9 cellular contexts compared by ENCODE assay signal in genomic region chr19:18304496-18305312, GRCh38. TPM values are rescaled to one million over a fixed set of nuclear protein-coding genes. Genes with fewer than 3 reads are reported as not detected.
A peak's percentile ranks its signal among the peaks of the same experiment; 100 is the strongest.
DNase-seq lines count a peak whose midpoint lies in the region; ATAC-seq, FAIRE-seq and TF ChIP-seq lines count a peak whose summit lies in the region.
"Had no signal": no experiment of that assay in that cellular context is flagged by ENCODE, and none has a peak within 500 bp of the region (broad histone marks: within the 10 kb centered on the region; RNA-seq: fewer than 3 reads in every experiment).

No MANE protein-coding gene starts in this region.

- no peak for TF ChIP-seq RAD21 in HepG2 (CRISPR knock-in tag; IDR thresholded peaks at IDR 0.05)

- no peaks in the 10 kb centered on the region for H3K79me2 ChIP-seq in HepG2 (ENCODE audit: insufficient read depth, low read length)

- no peaks in the 10 kb centered on the region for H3K27me3 Mint-ChIP-seq in activated CD4-positive, alpha-beta T cell treated with anti-CD3 and anti-CD28 coated beads, Interleukin-2, amount 10 ng/mL, durations not matched to agents 7 days and 5 days

- H3K9ac ChIP-seq in HepG2 (ENCODE audit: insufficient read depth, low read depth, low read length), result peak overlapping the region; percentile 78

- peaks cover 45% of the 10 kb centered on the region for H3K4me1 Mint-ChIP-seq in activated CD4-positive, alpha-beta T cell treated with anti-CD3 and anti-CD28 coated beads, Interleukin-2, amount 10 ng/mL, durations not matched to agents 7 days and 5 days

- H3K9me3 Mint-ChIP-seq in activated CD4-positive, alpha-beta T cell treated with anti-CD3 and anti-CD28 coated beads, Interleukin-2, amount 10 ng/mL, durations not matched to agents 7 days and 5 days, result no peaks in the 10 kb centered on the region

- ATAC-seq in GM18907 (IDR thresholded peaks at IDR 0.05; ENCODE audit: unreplicated experiment), result peak; percentile 44
- ATAC-seq in HepG2, result peak; percentile 87
- no peak for ATAC-seq in GM19455 (IDR thresholded peaks at IDR 0.05; ENCODE audit: unreplicated experiment)

- intact Hi-C loops in HepG2 (cut with micrococcal nuclease; ENCODE audit: unreplicated experiment), result loop anchor here (1.0 kb wide), 1 partner anchor 14 kb away; no protein-coding TSS in a partner anchor

- DNase-seq in ACHN, result peak; percentile 60
- peak; percentile 91 for DNase-seq in NB4 (ENCODE audit: low read depth)
- peak; percentile 81 for DNase-seq in activated CD4-positive, alpha-beta T cell treated with anti-CD3 and anti-CD28 coated beads, Interleukin-2, amount 10 ng/mL, durations not matched to agents 7 days and 5 days
- peak; percentile 59 for DNase-seq in dedifferentiated amniotic fluid mesenchymal stem cell (ENCODE audit: extremely low spot score)
- peak; percentile 80 for DNase-seq in HepG2 (ENCODE audit: low spot score)
- peak; percentile 85 to 88 for DNase-seq in stimulated activated CD4-positive, alpha-beta T cell treated with anti-CD3 and anti-CD28 coated beads, Interleukin-2, amount 100 ng/mL, for 24 hours

- H3K4me1 ChIP-seq in HepG2 (ENCODE audit: insufficient read depth, low read length), result peaks cover 56% of the 10 kb centered on the region

- H4K20me1 ChIP-seq in HepG2 (ENCODE audit: insufficient read depth, low read length), result no peaks in the 10 kb centered on the region

- peak overlapping the region; percentile 86 for H3K27ac ChIP-seq in HepG2 (ENCODE audit: extremely low read length, insufficient read depth, low read length)

- TF ChIP-seq POLR2A in NB4 (IDR thresholded peaks at IDR 0.05; ENCODE audit: extremely low read depth, insufficient read length) (peak; percentile 51), HepG2 (IDR thresholded peaks at IDR 0.05; ENCODE audit: insufficient read depth in 1 of 2, low read depth in 2 of 2, low read length in 2 of 2) (peak; percentile 70 to 72)

- H3K27me3 ChIP-seq in HepG2 (ENCODE audit: control insufficient read depth in 1 of 2, insufficient read depth in 2 of 2, low read length in 2 of 2), result no peaks in the 10 kb centered on the region

- TF ChIP-seq CTCF in NB4 (IDR thresholded peaks at IDR 0.05; ENCODE audit: low read depth, low read length) (no peak), HepG2 (CRISPR knock-in tag; IDR thresholded peaks at IDR 0.05) (peak; percentile 61)

- peak overlapping the region; percentile 97 for H3K4me2 ChIP-seq in HepG2 (ENCODE audit: low read depth, low read length)

- TF ChIP-seq EP300 in HepG2 (IDR thresholded peaks at IDR 0.05; ENCODE audit: low read depth in 2 of 2, low read length in 2 of 2), result peak in 1 of 2 experiments; percentile 35; a peak in 1 of 4 replicates
- no peak for TF ChIP-seq EP300 in HepG2 (CRISPR knock-in tag; IDR thresholded peaks at IDR 0.05; ENCODE audit: borderline replicate concordance)

- H3K4me3 ChIP-seq in NB4 (ENCODE audit: low read depth, low read length), result peak overlapping the region; percentile 56
- H3K4me3 ChIP-seq in HepG2 (replicated peaks in 1 of 3; ENCODE audit: insufficient read depth in 1 of 3, low read depth in 2 of 3, low read length in 3 of 3), result peak overlapping the region; percentile 60 to 77 (median 61)
- H3K4me3 ChIP-seq: HAP-1 had no signal

- POLR2A ChIA-PET in activated CD4-positive, alpha-beta T cell treated with anti-CD3 and anti-CD28 coated beads, Interleukin-2, amount 10 ng/mL, durations not matched to agents 7 days and 5 days (lab: Charles Lee), result interaction anchor here (0.5 to 4.5 kb wide), 8 partner anchors 12 to 43 kb away, joined by 3 to 128 read pairs (median 7); partner anchors contain the start of genes JUND and LSM4
- POLR2A ChIA-PET in HepG2 (lab: Yijun Ruan, JAX), result interaction anchor here (0.6 to 7.2 kb wide), 19 partner anchors 12 to 445 kb away, joined by 3 to 251 read pairs (median 7); partner anchors contain the start of genes GDF15, IQCN, JUND and LSM4

- TSS peak; percentile 91 for BruUV-seq in HepG2 (replicated peaks; lab: Mats Ljungman, UMichigan)

- CTCF ChIA-PET in activated CD4-positive, alpha-beta T cell treated with anti-CD3 and anti-CD28 coated beads, Interleukin-2, amount 10 ng/mL, durations not matched to agents 7 days and 5 days (lab: Charles Lee), result interaction anchor here (0.5 to 7.8 kb wide), 14 partner anchors 11 to 98 kb away, joined by 3 to 98 read pairs (median 4); partner anchors contain the start of genes JUND and LSM4
- CTCF ChIA-PET in HepG2 (lab: Yijun Ruan, JAX; ENCODE audit: low intra/inter-chr PET ratio, low total read pairs), result interaction anchor here (0.9 to 1.0 kb wide), 2 partner anchors 18 to 25 kb away, joined by 3 read pairs; partner anchors contain the start of gene LSM4

- H2AFZ ChIP-seq in HepG2 (ENCODE audit: low read length), result no peak overlapping the region

- peaks cover 34% of the 10 kb centered on the region for H3K36me3 Mint-ChIP-seq in activated CD4-positive, alpha-beta T cell treated with anti-CD3 and anti-CD28 coated beads, Interleukin-2, amount 10 ng/mL, durations not matched to agents 7 days and 5 days (ENCODE audit: low read depth)

- H3K4me3 Mint-ChIP-seq in activated CD4-positive, alpha-beta T cell treated with anti-CD3 and anti-CD28 coated beads, Interleukin-2, amount 10 ng/mL, durations not matched to agents 7 days and 5 days, result peak overlapping the region; percentile 98

- 6% methylated on average over 23 of the region's 29 CpGs for WGBS in HepG2 (ENCODE audit: low lambda C conversion rate)

- FAIRE-seq in HepG2 (lab: Jason Lieb, UNC), result peak; percentile 85

- H3K9me3 ChIP-seq in HepG2 (ENCODE audit: low read length), result no peaks in the 10 kb centered on the region
- H3K9me3 ChIP-seq: HAP-1 had no signal

- in situ Hi-C loops in ACHN (cut with HindIII; ENCODE audit: low pct_ligation_motif_present, low pct_unique_long_range_greater_than_20kb, low sequenced_read_pairs), result no loop called here
- in situ Hi-C loops in HepG2 (cut with HindIII; ENCODE audit: extremely low pct_ligation_motif_present, low pct_unique_long_range_greater_than_20kb), result no loop called here

- peaks cover 1 to 13% of the 10 kb centered on the region in 2 experiments; a peak in 2 of 5 replicates for H3K36me3 ChIP-seq in HepG2 (replicated peaks in 1 of 2; ENCODE audit: control insufficient read depth in 1 of 2, insufficient read depth in 2 of 2, low read length in 2 of 2)

- H3K27ac Mint-ChIP-seq in activated CD4-positive, alpha-beta T cell treated with anti-CD3 and anti-CD28 coated beads, Interleukin-2, amount 10 ng/mL, durations not matched to agents 7 days and 5 days, result peak overlapping the region; percentile 93

RNA-seq across cellular contexts. Expression of gene LSM4, which starts 18.2 kb away (rescaled TPM):
- 100 to 1,000 TPM; 156 to 181 TPM for total RNA-seq in activated CD4-positive, alpha-beta T cell treated with anti-CD3 and anti-CD28 coated beads, Interleukin-2, amount 10 ng/mL, durations not matched to agents 7 days and 5 days
- total RNA-seq in HepG2 (2016; rRNA removed; fragmentation: Illumina TruSeq; extraction: Trizol), result 166 and 188 TPM in 2 replicates
- total RNA-seq in HepG2 (2016; cell fraction: cytosol; rRNA removed; fragmentation: Illumina TruSeq; extraction: Trizol; ENCODE audit: low read depth), result 129 and 159 TPM in 2 replicates
- 185 and 208 TPM in 2 replicates for total RNA-seq in HepG2 (2016; cell fraction: insoluble cytoplasmic fraction; rRNA removed; fragmentation: Illumina TruSeq; extraction: Trizol)
- total RNA-seq in HepG2 (2016; cell fraction: membrane; rRNA removed; fragmentation: Illumina TruSeq; extraction: Trizol), result 248 and 299 TPM in 2 replicates
- 62.8 and 69.8 TPM in 2 replicates for total RNA-seq in HepG2 (2016; cell fraction: nucleus; rRNA removed; fragmentation: Illumina TruSeq; extraction: Trizol)
- 65.8 and 66.8 TPM in 2 replicates for polyA plus RNA-seq in HepG2 (2011; rRNA removed)
- polyA plus RNA-seq in HepG2 (2011; cell fraction: cytosol; rRNA removed), result 97.1 and 133 TPM in 2 replicates
- 51.8 and 54.0 TPM in 2 replicates for polyA plus RNA-seq in HepG2 (2011; cell fraction: nucleus; rRNA removed)
- polyA plus RNA-seq in HepG2 (2012), result 62.7 and 78.9 TPM in 2 replicates
- polyA plus RNA-seq in HepG2 (2016; cell fraction: cytosol; fragmentation: Illumina TruSeq; extraction: Trizol; ENCODE audit: low read depth), result 166 and 238 TPM in 2 replicates
- 205 and 220 TPM in 2 replicates for polyA plus RNA-seq in HepG2 (2016; cell fraction: insoluble cytoplasmic fraction; fragmentation: Illumina TruSeq; extraction: Trizol; ENCODE audit: low read depth)
- polyA plus RNA-seq in HepG2 (2016; cell fraction: membrane; fragmentation: Illumina TruSeq; extraction: Trizol; ENCODE audit: low read depth), result 217 and 267 TPM in 2 replicates
- polyA plus RNA-seq in HepG2 (2016; cell fraction: nucleus; fragmentation: Illumina TruSeq; extraction: Trizol; ENCODE audit: insufficient read depth, low read depth), result 105 and 120 TPM in 2 replicates
- 40.8 and 88.8 TPM in 2 replicates for polyA minus RNA-seq in HepG2 (2011; rRNA and poly(A)+ RNA removed; ENCODE audit: low replicate concordance)
- 24.9 and 32.6 TPM in 2 replicates for polyA minus RNA-seq in HepG2 (2011; cell fraction: cytosol; rRNA and poly(A)+ RNA removed)
- 13.4 and 14.2 TPM in 2 replicates for polyA minus RNA-seq in HepG2 (2011; cell fraction: nucleus; rRNA and poly(A)+ RNA removed)

RNA-seq across cellular contexts. Expression of gene JUND, which starts 23.3 kb away (rescaled TPM):
- total RNA-seq in activated CD4-positive, alpha-beta T cell treated with anti-CD3 and anti-CD28 coated beads, Interleukin-2, amount 10 ng/mL, durations not matched to agents 7 days and 5 days, result 100 to 1,000 TPM; 343 to 347 TPM
- 31.8 and 41.2 TPM in 2 replicates for total RNA-seq in HepG2 (2016; rRNA removed; fragmentation: Illumina TruSeq; extraction: Trizol)
- 36.4 and 41.0 TPM in 2 replicates for total RNA-seq in HepG2 (2016; cell fraction: cytosol; rRNA removed; fragmentation: Illumina TruSeq; extraction: Trizol; ENCODE audit: low read depth)
- total RNA-seq in HepG2 (2016; cell fraction: insoluble cytoplasmic fraction; rRNA removed; fragmentation: Illumina TruSeq; extraction: Trizol), result 30.0 and 40.6 TPM in 2 replicates
- total RNA-seq in HepG2 (2016; cell fraction: membrane; rRNA removed; fragmentation: Illumina TruSeq; extraction: Trizol), result 68.5 and 98.0 TPM in 2 replicates
- 23.4 and 45.2 TPM in 2 replicates for total RNA-seq in HepG2 (2016; cell fraction: nucleus; rRNA removed; fragmentation: Illumina TruSeq; extraction: Trizol)
- 59.8 and 124 TPM in 2 replicates for polyA plus RNA-seq in HepG2 (2011; rRNA removed)
- polyA plus RNA-seq in HepG2 (2011; cell fraction: cytosol; rRNA removed), result 93.9 and 178 TPM in 2 replicates
- 129 and 136 TPM in 2 replicates for polyA plus RNA-seq in HepG2 (2011; cell fraction: nucleus; rRNA removed)
- polyA plus RNA-seq in HepG2 (2012), result 44.0 and 66.6 TPM in 2 replicates
- 85.1 and 91.8 TPM in 2 replicates for polyA plus RNA-seq in HepG2 (2016; cell fraction: cytosol; fragmentation: Illumina TruSeq; extraction: Trizol; ENCODE audit: low read depth)
- 74.4 and 76.0 TPM in 2 replicates for polyA plus RNA-seq in HepG2 (2016; cell fraction: insoluble cytoplasmic fraction; fragmentation: Illumina TruSeq; extraction: Trizol; ENCODE audit: low read depth)
- 131 and 149 TPM in 2 replicates for polyA plus RNA-seq in HepG2 (2016; cell fraction: membrane; fragmentation: Illumina TruSeq; extraction: Trizol; ENCODE audit: low read depth)
- polyA plus RNA-seq in HepG2 (2016; cell fraction: nucleus; fragmentation: Illumina TruSeq; extraction: Trizol; ENCODE audit: insufficient read depth, low read depth), result 77.1 and 84.7 TPM in 2 replicates
- 49.7 and 194 TPM in 2 replicates for polyA minus RNA-seq in HepG2 (2011; rRNA and poly(A)+ RNA removed; ENCODE audit: low replicate concordance)
- polyA minus RNA-seq in HepG2 (2011; cell fraction: cytosol; rRNA and poly(A)+ RNA removed), result 164 and 168 TPM in 2 replicates
- 60.5 and 91.9 TPM in 2 replicates for polyA minus RNA-seq in HepG2 (2011; cell fraction: nucleus; rRNA and poly(A)+ RNA removed)

RNA-seq across cellular contexts. Expression of gene IQCN, which starts 30.5 kb away (rescaled TPM):
- total RNA-seq in activated CD4-positive, alpha-beta T cell treated with anti-CD3 and anti-CD28 coated beads, Interleukin-2, amount 10 ng/mL, durations not matched to agents 7 days and 5 days, result 1 to 10 TPM; 6.3 to 7.2 TPM
- 0.04 and 0.07 TPM in 2 replicates for total RNA-seq in HepG2 (2016; rRNA removed; fragmentation: Illumina TruSeq; extraction: Trizol)
- not detected in 2 replicates for total RNA-seq in HepG2 (2016; cell fraction: cytosol; rRNA removed; fragmentation: Illumina TruSeq; extraction: Trizol; ENCODE audit: low read depth)
- 0.04 TPM in 1 of 2 replicates, not detected in the other for total RNA-seq in HepG2 (2016; cell fraction: insoluble cytoplasmic fraction; rRNA removed; fragmentation: Illumina TruSeq; extraction: Trizol)
- not detected in 2 replicates for total RNA-seq in HepG2 (2016; cell fraction: membrane; rRNA removed; fragmentation: Illumina TruSeq; extraction: Trizol)
- total RNA-seq in HepG2 (2016; cell fraction: nucleus; rRNA removed; fragmentation: Illumina TruSeq; extraction: Trizol), result 0.13 TPM in 1 of 2 replicates, not detected in the other
- 0.14 and 0.18 TPM in 2 replicates for polyA plus RNA-seq in HepG2 (2011; rRNA removed)
- 0.03 and 0.04 TPM in 2 replicates for polyA plus RNA-seq in HepG2 (2011; cell fraction: cytosol; rRNA removed)
- 1.3 and 1.5 TPM in 2 replicates for polyA plus RNA-seq in HepG2 (2011; cell fraction: nucleus; rRNA removed)
- polyA plus RNA-seq in HepG2 (2012), result 0.13 TPM in 2 replicates
- not detected in 2 replicates for polyA plus RNA-seq in HepG2 (2016; cell fraction: cytosol; fragmentation: Illumina TruSeq; extraction: Trizol; ENCODE audit: low read depth)
- polyA plus RNA-seq in HepG2 (2016; cell fraction: insoluble cytoplasmic fraction; fragmentation: Illumina TruSeq; extraction: Trizol; ENCODE audit: low read depth), result not detected in 2 replicates
- not detected in 2 replicates for polyA plus RNA-seq in HepG2 (2016; cell fraction: membrane; fragmentation: Illumina TruSeq; extraction: Trizol; ENCODE audit: low read depth)
- 0.25 and 0.49 TPM in 2 replicates for polyA plus RNA-seq in HepG2 (2016; cell fraction: nucleus; fragmentation: Illumina TruSeq; extraction: Trizol; ENCODE audit: insufficient read depth, low read depth)
- 0.26 and 0.91 TPM in 2 replicates for polyA minus RNA-seq in HepG2 (2011; rRNA and poly(A)+ RNA removed; ENCODE audit: low replicate concordance)
- polyA minus RNA-seq in HepG2 (2011; cell fraction: cytosol; rRNA and poly(A)+ RNA removed), result 0.53 TPM in 1 of 2 replicates, not detected in the other
- 0.52 and 0.62 TPM in 2 replicates for polyA minus RNA-seq in HepG2 (2011; cell fraction: nucleus; rRNA and poly(A)+ RNA removed)

RNA-seq across cellular contexts. Expression of gene PGPEP1, which starts 35.7 kb away (rescaled TPM):
- total RNA-seq in activated CD4-positive, alpha-beta T cell treated with anti-CD3 and anti-CD28 coated beads, Interleukin-2, amount 10 ng/mL, durations not matched to agents 7 days and 5 days, result 10 to 100 TPM; 24.1 to 24.8 TPM
- 56.6 and 57.7 TPM in 2 replicates for total RNA-seq in HepG2 (2016; rRNA removed; fragmentation: Illumina TruSeq; extraction: Trizol)
- total RNA-seq in HepG2 (2016; cell fraction: cytosol; rRNA removed; fragmentation: Illumina TruSeq; extraction: Trizol; ENCODE audit: low read depth), result 13.1 and 14.4 TPM in 2 replicates
- 51.1 and 64.9 TPM in 2 replicates for total RNA-seq in HepG2 (2016; cell fraction: insoluble cytoplasmic fraction; rRNA removed; fragmentation: Illumina TruSeq; extraction: Trizol)
- total RNA-seq in HepG2 (2016; cell fraction: membrane; rRNA removed; fragmentation: Illumina TruSeq; extraction: Trizol), result 36.0 and 36.7 TPM in 2 replicates
- total RNA-seq in HepG2 (2016; cell fraction: nucleus; rRNA removed; fragmentation: Illumina TruSeq; extraction: Trizol), result 30.3 and 33.5 TPM in 2 replicates
- polyA plus RNA-seq in HepG2 (2011; rRNA removed), result 53.1 and 64.3 TPM in 2 replicates
- 37.2 and 38.6 TPM in 2 replicates for polyA plus RNA-seq in HepG2 (2011; cell fraction: cytosol; rRNA removed)
- polyA plus RNA-seq in HepG2 (2011; cell fraction: nucleus; rRNA removed), result 97.0 and 102 TPM in 2 replicates
- 26.8 and 28.6 TPM in 2 replicates for polyA plus RNA-seq in HepG2 (2012)
- 15.6 and 16.2 TPM in 2 replicates for polyA plus RNA-seq in HepG2 (2016; cell fraction: cytosol; fragmentation: Illumina TruSeq; extraction: Trizol; ENCODE audit: low read depth)
- polyA plus RNA-seq in HepG2 (2016; cell fraction: insoluble cytoplasmic fraction; fragmentation: Illumina TruSeq; extraction: Trizol; ENCODE audit: low read depth), result 40.6 and 44.1 TPM in 2 replicates
- 22.8 and 23.5 TPM in 2 replicates for polyA plus RNA-seq in HepG2 (2016; cell fraction: membrane; fragmentation: Illumina TruSeq; extraction: Trizol; ENCODE audit: low read depth)
- polyA plus RNA-seq in HepG2 (2016; cell fraction: nucleus; fragmentation: Illumina TruSeq; extraction: Trizol; ENCODE audit: insufficient read depth, low read depth), result 51.1 and 66.5 TPM in 2 replicates
- polyA minus RNA-seq in HepG2 (2011; rRNA and poly(A)+ RNA removed; ENCODE audit: low replicate concordance), result 22.4 and 187 TPM in 2 replicates
- 44.1 and 52.6 TPM in 2 replicates for polyA minus RNA-seq in HepG2 (2011; cell fraction: cytosol; rRNA and poly(A)+ RNA removed)
- polyA minus RNA-seq in HepG2 (2011; cell fraction: nucleus; rRNA and poly(A)+ RNA removed), result 46.4 and 57.7 TPM in 2 replicates
